Comparison of ENCODE assay signal across 16 cellular contexts in genomic region chr1:209412566-209412965, GRCh38.
DNase-seq lines count a peak whose midpoint lies in the region; ATAC-seq and TF ChIP-seq lines count a peak whose summit lies in the region.
"Had no signal": no experiment of that assay in that cellular context is flagged by ENCODE, and none has a peak within 500 bp of the region (broad histone marks: within the 10 kb centered on the region; RNA-seq: fewer than 3 reads in every experiment).

No MANE protein-coding gene starts in this region.

- TF ChIP-seq EP300 in SK-N-SH (IDR thresholded peaks at IDR 0.05; ENCODE audit: borderline replicate concordance in 1 of 2, low read depth in 1 of 2, low read length in 1 of 2): no peak

- H3K4me2 ChIP-seq in SK-N-SH: no peak overlapping the region
- H3K4me2 ChIP-seq in trophoblast cell (ENCODE audit: low read length): no peak overlapping the region
- H3K4me2 ChIP-seq: BLaER1 had no signal

- H4K8ac ChIP-seq in trophoblast cell (ENCODE audit: low read depth, low read length): no peak overlapping the region

- H2AFZ ChIP-seq in SK-N-SH (ENCODE audit: low read depth) (peak overlapping the region; percentile 37; the same call in 1 of the 2 replicates), trophoblast cell (ENCODE audit: insufficient read depth, low read length, poor library complexity) (no peak overlapping the region)

- no peak for TF ChIP-seq RAD21 in SK-N-SH (IDR thresholded peaks at IDR 0.05; ENCODE audit: low read length)

- no peak for TF ChIP-seq CTCF in SK-N-SH (IDR thresholded peaks at IDR 0.05)
- TF ChIP-seq CTCF in breast epithelium (IDR thresholded peaks at IDR 0.05): no peak
- TF ChIP-seq CTCF in uterus (IDR thresholded peaks at IDR 0.05): no peak

- no peak for DNase-seq in SK-N-SH
- no peak for DNase-seq in breast epithelium (ENCODE audit: low spot score in 2 of 2)
- no peak for DNase-seq in trophoblast cell
- DNase-seq in uterus: no peak
- DNase-seq in cerebellar cortex (ENCODE audit: low spot score): no peak
- DNase-seq: CD8-positive, alpha-beta T cell; MG63; NCI-H1694; NCI-H526 treated with DMSO at 0.1 percent for 48 hours; SIG-M5 had no signal

- H2BK5ac ChIP-seq in trophoblast cell (ENCODE audit: low read depth, low read length, poor library complexity): no peak overlapping the region

- 76% methylated on average over 1 of the region's 1 CpG for WGBS in SK-N-SH (ENCODE audit: low lambda C conversion rate)
- WGBS in trophoblast cell (ENCODE audit: extremely low coverage, insufficient coverage, insufficient read length): no CpG with 5 or more reads among the region's 1 CpG

- H3K18ac ChIP-seq in trophoblast cell (ENCODE audit: low read length): no peak overlapping the region

- H2BK12ac ChIP-seq in trophoblast cell (ENCODE audit: low read length): no peak overlapping the region

- H3K4ac ChIP-seq in trophoblast cell (ENCODE audit: low read depth, low read length): no peak overlapping the region

- H3K36me3 ChIP-seq in SK-N-SH (replicated peaks in 1 of 2; ENCODE audit: control insufficient read depth in 1 of 2, insufficient read depth in 2 of 2, low read length in 1 of 2): no peaks in the 10 kb centered on the region
- no peaks in the 10 kb centered on the region for H3K36me3 ChIP-seq in breast epithelium
- H3K36me3 ChIP-seq in trophoblast cell (ENCODE audit: control insufficient read depth in 1 of 2, insufficient read depth in 2 of 2, low read length in 2 of 2): no peaks in the 10 kb centered on the region
- no peaks in the 10 kb centered on the region for H3K36me3 ChIP-seq in uterus
- H3K36me3 ChIP-seq: BLaER1, HAP-1, MG63 had no signal

- H4K20me1 ChIP-seq in SK-N-SH (ENCODE audit: insufficient read depth): no peaks in the 10 kb centered on the region
- H4K20me1 ChIP-seq: BLaER1 had no signal

- POLR2A ChIA-PET in SK-N-SH (lab: Yijun Ruan, JAX): no interaction called here

- no peak overlapping the region for H3K23ac ChIP-seq in trophoblast cell (ENCODE audit: low read length)

- peaks cover 13 to 22% of the 10 kb centered on the region in 2 experiments; a peak in 3 of 4 replicates for H3K4me1 ChIP-seq in SK-N-SH (ENCODE audit: control insufficient read depth in 1 of 2, insufficient read depth in 2 of 2, low read depth in 1 of 2, low read length in 1 of 2)
- peaks cover 0 to 7% of the 10 kb centered on the region in 2 donors for H3K4me1 ChIP-seq in breast epithelium
- peaks cover 15 to 25% of the 10 kb centered on the region in 2 experiments for H3K4me1 ChIP-seq in trophoblast cell (ENCODE audit: control insufficient read depth in 1 of 2, insufficient read depth in 2 of 2, low read length in 2 of 2)
- H3K4me1 ChIP-seq in uterus: no peaks in the 10 kb centered on the region
- H3K4me1 ChIP-seq: BLaER1 had no signal

- TF ChIP-seq POLR2A in breast epithelium (IDR thresholded peaks at IDR 0.05) (no peak), uterus (IDR thresholded peaks at IDR 0.05) (no peak)

- H4K12ac ChIP-seq in trophoblast cell (ENCODE audit: low read depth, low read length): no peak overlapping the region

- CTCF ChIA-PET in SK-N-SH (lab: Yijun Ruan, JAX): interaction anchor here (0.6 to 1.6 kb wide), 3 partner anchors 9 to 112 kb away, joined by 3 to 5 read pairs (median 3); no protein-coding TSS in a partner anchor

- H3K4me3 ChIP-seq in SK-N-SH (ENCODE audit: low read depth in 2 of 2, low read length in 1 of 2): no peak overlapping the region
- H3K4me3 ChIP-seq in breast epithelium: no peak overlapping the region
- no peak overlapping the region for H3K4me3 ChIP-seq in trophoblast cell (ENCODE audit: low read depth, low read length)
- H3K4me3 ChIP-seq in uterus: no peak overlapping the region
- H3K4me3 ChIP-seq: BLaER1, HAP-1, MG63 had no signal

- H3K79me1 ChIP-seq in trophoblast cell (ENCODE audit: low read length): peaks cover 32% of the 10 kb centered on the region

- no peaks in the 10 kb centered on the region for H3K27me3 ChIP-seq in SK-N-SH (ENCODE audit: insufficient read depth)
- no peaks in the 10 kb centered on the region for H3K27me3 ChIP-seq in breast epithelium
- no peaks in the 10 kb centered on the region for H3K27me3 ChIP-seq in trophoblast cell (ENCODE audit: insufficient read depth, low read length)
- H3K27me3 ChIP-seq in uterus: no peaks in the 10 kb centered on the region
- H3K27me3 ChIP-seq: BLaER1, MG63 had no signal

- H3K14ac ChIP-seq in trophoblast cell (ENCODE audit: low read length): no peak overlapping the region

- H3K9me2 ChIP-seq in SK-N-SH: no peaks in the 10 kb centered on the region

- no peak overlapping the region for H4K91ac ChIP-seq in trophoblast cell (ENCODE audit: low read depth, low read length)

- ATAC-seq in SK-N-SH treated with all-trans-retinoic acid at 6 μM for 48 hours (no peak), GM21723 (IDR thresholded peaks at IDR 0.05; ENCODE audit: unreplicated experiment) (no peak), HG02973 (IDR thresholded peaks at IDR 0.05; ENCODE audit: unreplicated experiment) (no peak)
- ATAC-seq: CD8-positive, alpha-beta T cell had no signal

- H3F3A ChIP-seq in SK-N-SH (replicated peaks; ENCODE audit: insufficient read depth): peaks cover 7% of the 10 kb centered on the region

- intact Hi-C loops in breast epithelium (cut with DNase I; ENCODE audit: low total_unique reads): no loop called here
- intact Hi-C loops in uterus (cut with DNase I; ENCODE audit: low total_unique reads): no loop called here

- peak overlapping the region; percentile 15 for H2BK120ac ChIP-seq in trophoblast cell (ENCODE audit: insufficient read depth, low read length, poor library complexity)

- H3K9ac ChIP-seq in SK-N-SH: no peak overlapping the region
- H3K9ac ChIP-seq in trophoblast cell (ENCODE audit: low read length): no peak overlapping the region
- H3K9ac ChIP-seq: BLaER1 had no signal

- H3K27ac ChIP-seq in SK-N-SH (ENCODE audit: low read depth in 2 of 2, low read length in 1 of 2) (peak overlapping the region in 1 of 2 experiments; percentile 93; a peak in 2 of 4 replicates), breast epithelium (peak overlapping the region; percentile 80 to 89), trophoblast cell (ENCODE audit: low read depth, low read length) (peak overlapping the region; percentile 91), uterus (peak overlapping the region; percentile 55 to 59)
- H3K27ac ChIP-seq: 22Rv1, BLaER1 had no signal

- H3K9me3 ChIP-seq in SK-N-SH (no peaks in the 10 kb centered on the region), breast epithelium (no peaks in the 10 kb centered on the region), trophoblast cell (ENCODE audit: insufficient read depth, low read depth, low read length) (no peaks in the 10 kb centered on the region), uterus (no peaks in the 10 kb centered on the region)
- H3K9me3 ChIP-seq: BLaER1, HAP-1, MG63 had no signal

- H3K79me2 ChIP-seq in SK-N-SH (ENCODE audit: insufficient read depth): no peaks in the 10 kb centered on the region
- peaks cover 1% of the 10 kb centered on the region for H3K79me2 ChIP-seq in trophoblast cell (ENCODE audit: control insufficient read depth, insufficient read depth, low read length, poor library complexity)

- no peak overlapping the region for H2AK5ac ChIP-seq in trophoblast cell (ENCODE audit: low read length)

TF ChIP-seq in SK-N-SH, 30 proteins besides CTCF, POLR2A, EP300 and RAD21 (continues in another document):
- TF ChIP-seq JUND (IDR thresholded peaks at IDR 0.05) (no peak), TEAD4 (IDR thresholded peaks at IDR 0.05; ENCODE audit: borderline replicate concordance, insufficient read depth) (no peak), TCF12 (IDR thresholded peaks at IDR 0.05) (no peak), MEF2A (IDR thresholded peaks at IDR 0.05; ENCODE audit: borderline replicate concordance, low read depth) (no peak), FOXJ3 (CRISPR knock-in tag; IDR thresholded peaks at IDR 0.05) (no peak)
- TF ChIP-seq, protein P1, sequence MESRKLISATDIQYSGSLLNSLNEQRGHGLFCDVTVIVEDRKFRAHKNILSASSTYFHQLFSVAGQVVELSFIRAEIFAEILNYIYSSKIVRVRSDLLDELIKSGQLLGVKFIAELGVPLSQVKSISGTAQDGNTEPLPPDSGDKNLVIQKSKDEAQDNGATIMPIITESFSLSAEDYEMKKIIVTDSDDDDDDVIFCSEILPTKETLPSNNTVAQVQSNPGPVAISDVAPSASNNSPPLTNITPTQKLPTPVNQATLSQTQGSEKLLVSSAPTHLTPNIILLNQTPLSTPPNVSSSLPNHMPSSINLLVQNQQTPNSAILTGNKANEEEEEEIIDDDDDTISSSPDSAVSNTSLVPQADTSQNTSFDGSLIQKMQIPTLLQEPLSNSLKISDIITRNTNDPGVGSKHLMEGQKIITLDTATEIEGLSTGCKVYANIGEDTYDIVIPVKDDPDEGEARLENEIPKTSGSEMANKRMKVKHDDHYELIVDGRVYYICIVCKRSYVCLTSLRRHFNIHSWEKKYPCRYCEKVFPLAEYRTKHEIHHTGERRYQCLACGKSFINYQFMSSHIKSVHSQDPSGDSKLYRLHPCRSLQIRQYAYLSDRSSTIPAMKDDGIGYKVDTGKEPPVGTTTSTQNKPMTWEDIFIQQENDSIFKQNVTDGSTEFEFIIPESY (IDR thresholded peaks at IDR 0.05; ENCODE audit: borderline replicate concordance, low read depth): no peak

TF ChIP-seq in SK-N-SH treated with all-trans-retinoic acid at 6 μM for 48 hours, 23 proteins besides CTCF, POLR2A, EP300 and RAD21 (continues in another document):
- no peak for TF ChIP-seq ESRRG (CRISPR knock-in tag; IDR thresholded peaks at IDR 0.05)
- TF ChIP-seq, protein P2, sequence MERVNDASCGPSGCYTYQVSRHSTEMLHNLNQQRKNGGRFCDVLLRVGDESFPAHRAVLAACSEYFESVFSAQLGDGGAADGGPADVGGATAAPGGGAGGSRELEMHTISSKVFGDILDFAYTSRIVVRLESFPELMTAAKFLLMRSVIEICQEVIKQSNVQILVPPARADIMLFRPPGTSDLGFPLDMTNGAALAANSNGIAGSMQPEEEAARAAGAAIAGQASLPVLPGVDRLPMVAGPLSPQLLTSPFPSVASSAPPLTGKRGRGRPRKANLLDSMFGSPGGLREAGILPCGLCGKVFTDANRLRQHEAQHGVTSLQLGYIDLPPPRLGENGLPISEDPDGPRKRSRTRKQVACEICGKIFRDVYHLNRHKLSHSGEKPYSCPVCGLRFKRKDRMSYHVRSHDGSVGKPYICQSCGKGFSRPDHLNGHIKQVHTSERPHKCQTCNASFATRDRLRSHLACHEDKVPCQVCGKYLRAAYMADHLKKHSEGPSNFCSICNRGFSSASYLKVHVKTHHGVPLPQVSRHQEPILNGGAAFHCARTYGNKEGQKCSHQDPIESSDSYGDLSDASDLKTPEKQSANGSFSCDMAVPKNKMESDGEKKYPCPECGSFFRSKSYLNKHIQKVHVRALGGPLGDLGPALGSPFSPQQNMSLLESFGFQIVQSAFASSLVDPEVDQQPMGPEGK (CRISPR knock-in tag; IDR thresholded peaks at IDR 0.05; ENCODE audit: borderline replicate concordance): no peak
